ENCODE assay signal across 8 cellular contexts in the genomic region with DNA sequence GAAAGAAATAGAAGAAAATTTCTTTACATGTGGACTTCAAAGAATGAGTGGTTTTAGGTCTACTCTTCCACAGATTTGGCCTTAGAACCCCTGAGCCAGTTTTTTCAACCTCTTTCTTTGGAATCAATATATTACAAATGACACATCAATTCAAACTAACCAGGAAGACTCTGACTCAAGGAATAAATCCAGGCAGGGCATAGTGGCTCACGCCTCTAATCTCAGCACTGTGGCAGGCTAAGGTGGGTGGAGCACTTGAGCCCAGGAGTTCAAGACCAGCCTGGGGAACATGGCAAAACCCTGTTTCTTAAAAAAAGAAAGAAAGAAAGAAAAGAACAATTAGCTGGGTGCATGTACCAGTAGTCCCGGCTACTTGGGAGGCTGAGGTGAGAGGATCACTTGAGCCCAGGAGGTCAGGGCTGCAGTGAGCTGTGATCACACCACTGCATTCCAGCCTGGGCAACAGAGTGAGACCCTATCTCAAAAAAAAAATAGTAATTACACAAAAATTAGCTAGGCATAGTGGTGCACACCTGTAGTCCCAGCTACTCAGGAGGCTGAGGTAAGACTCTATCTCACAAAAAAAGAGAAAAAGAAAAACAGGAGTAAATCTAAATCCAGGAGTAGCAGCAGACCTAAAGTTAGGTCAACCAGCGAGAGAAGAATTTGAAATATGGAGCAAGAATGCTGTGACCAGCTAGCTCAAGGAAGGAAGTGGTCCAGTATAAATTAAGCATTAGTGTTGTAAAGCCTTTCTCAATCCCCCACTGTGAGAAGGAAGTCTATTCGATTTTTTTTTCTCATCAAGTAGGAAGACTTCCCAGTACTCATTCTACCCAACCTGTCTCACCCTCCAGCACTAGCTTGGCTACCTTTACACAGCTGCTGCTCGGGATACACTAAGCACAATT. TPM values are rescaled to one million over a fixed set of nuclear protein-coding genes. Genes with fewer than 3 reads are reported as not detected.
DNase-seq lines count a peak whose midpoint lies in the region; ATAC-seq and TF ChIP-seq lines count a peak whose summit lies in the region.

No MANE protein-coding gene starts in this region.

- no peak overlapping the region for H3K27ac Mint-ChIP-seq in activated naive CD8-positive, alpha-beta T cell
- H3K27ac Mint-ChIP-seq in activated naive CD8-positive, alpha-beta T cell treated with anti-CD3 and anti-CD28 coated beads for 36 hours, result no peak overlapping the region
- peak overlapping the region; percentile 94 for H3K27ac Mint-ChIP-seq in type B pancreatic cell

- peak overlapping the region; percentile 90 for H3K4me3 Mint-ChIP-seq in activated naive CD8-positive, alpha-beta T cell
- H3K4me3 Mint-ChIP-seq in activated naive CD8-positive, alpha-beta T cell treated with anti-CD3 and anti-CD28 coated beads for 36 hours, result no peak overlapping the region
- peak overlapping the region; percentile 95 for H3K4me3 Mint-ChIP-seq in type B pancreatic cell

- DNase-seq in activated naive CD8-positive, alpha-beta T cell treated with anti-CD3 and anti-CD28 coated beads for 36 hours, result no peak
- DNase-seq in astrocyte of the hippocampus (ENCODE audit: low read depth, low spot score), result peak; percentile 79
- DNase-seq in lower lobe of right lung, result no peak
- DNase-seq in type B pancreatic cell (ENCODE audit: extremely low spot score, unreplicated experiment), result no peak
- DNase-seq in GDM1 (lab: John Stamatoyannopoulos, UW), result no peak

- intact Hi-C loops in lower lobe of right lung (cut with DNase I), result no loop called here

- H3K4me3 ChIP-seq in lower lobe of right lung, result peak overlapping the region; percentile 62

- H3K27ac ChIP-seq in lower lobe of right lung, result peak overlapping the region; percentile 59

- H3K27me3 Mint-ChIP-seq in activated naive CD8-positive, alpha-beta T cell, result peaks cover 29% of the 10 kb centered on the region
- peaks cover 44% of the 10 kb centered on the region for H3K27me3 Mint-ChIP-seq in activated naive CD8-positive, alpha-beta T cell treated with anti-CD3 and anti-CD28 coated beads for 36 hours
- peaks cover 8% of the 10 kb centered on the region for H3K27me3 Mint-ChIP-seq in type B pancreatic cell

- no peaks in the 10 kb centered on the region for H3K9me3 ChIP-seq in lower lobe of right lung

- H3K4me1 Mint-ChIP-seq in activated naive CD8-positive, alpha-beta T cell (ENCODE audit: low read depth), result peaks cover 16% of the 10 kb centered on the region
- peaks cover 19% of the 10 kb centered on the region for H3K4me1 Mint-ChIP-seq in activated naive CD8-positive, alpha-beta T cell treated with anti-CD3 and anti-CD28 coated beads for 36 hours
- H3K4me1 Mint-ChIP-seq in type B pancreatic cell (ENCODE audit: unreplicated experiment), result peaks cover 39% of the 10 kb centered on the region

- ATAC-seq in lower lobe of right lung (peak; percentile 4 to 13), HG02840 (IDR thresholded peaks at IDR 0.05; ENCODE audit: low FRiP score, unreplicated experiment) (no peak), GM18909 (IDR thresholded peaks at IDR 0.05; ENCODE audit: poor library complexity, unreplicated experiment) (no peak)

- no peaks in the 10 kb centered on the region for H3K36me3 Mint-ChIP-seq in activated naive CD8-positive, alpha-beta T cell
- H3K36me3 Mint-ChIP-seq in activated naive CD8-positive, alpha-beta T cell treated with anti-CD3 and anti-CD28 coated beads for 36 hours, result peaks cover 2% of the 10 kb centered on the region
- no peaks in the 10 kb centered on the region for H3K36me3 Mint-ChIP-seq in type B pancreatic cell

- H3K4me1 ChIP-seq in lower lobe of right lung, result peaks cover 69% of the 10 kb centered on the region

- H3K27me3 ChIP-seq in lower lobe of right lung (ENCODE audit: low read depth), result no peaks in the 10 kb centered on the region

- TF ChIP-seq CTCF in lower lobe of right lung (IDR thresholded peaks at IDR 0.05), result no peak
- no peak for TF ChIP-seq CTCF in type B pancreatic cell (conservative IDR thresholded peaks at IDR 0.05)

- peaks cover 12% of the 10 kb centered on the region for H3K36me3 ChIP-seq in lower lobe of right lung

- H3K9me3 Mint-ChIP-seq in activated naive CD8-positive, alpha-beta T cell (ENCODE audit: low read depth), result no peaks in the 10 kb centered on the region
- H3K9me3 Mint-ChIP-seq in activated naive CD8-positive, alpha-beta T cell treated with anti-CD3 and anti-CD28 coated beads for 36 hours, result no peaks in the 10 kb centered on the region
- H3K9me3 Mint-ChIP-seq in type B pancreatic cell, result no peaks in the 10 kb centered on the region

RNA-seq across cellular contexts. Expression of a gene that starts 1.9 kb away (rescaled TPM):
- 1 to 10 TPM; 5.6 to 6.6 TPM for total RNA-seq in activated naive CD8-positive, alpha-beta T cell treated with anti-CD3 and anti-CD28 coated beads for 36 hours
- 178 TPM for total RNA-seq in lower lobe of right lung
- 52.3 and 88.6 TPM in 2 replicates for total RNA-seq in type B pancreatic cell (ENCODE audit: low replicate concordance)

RNA-seq across cellular contexts. Expression of a gene that starts 30.4 kb away (rescaled TPM):
- 100 to 1,000 TPM; 247 to 252 TPM for total RNA-seq in activated naive CD8-positive, alpha-beta T cell treated with anti-CD3 and anti-CD28 coated beads for 36 hours
- total RNA-seq in lower lobe of right lung (55.4 TPM), type B pancreatic cell (ENCODE audit: low replicate concordance) (84.3 and 85.7 TPM in 2 replicates)

Comparison
In these comparisons a context has a peak if more than half of its experiments do, and no peak if none do; other contexts are left out.
1. ATAC-seq: peak in lower lobe of right lung (2 of 2); none in HG02840 (single experiment) and GM18909 (single experiment).